9 cellular contexts compared by ENCODE assay signal in genomic region chr19:52638601-52639000, GRCh38. TPM values are rescaled to one million over a fixed set of nuclear protein-coding genes. Genes with fewer than 3 reads are reported as not detected.
DNase-seq lines count a peak whose midpoint lies in the region; ATAC-seq and TF ChIP-seq lines count a peak whose summit lies in the region.
"Had no signal": no experiment of that assay in that cellular context is flagged by ENCODE, and none has a peak within 500 bp of the region (broad histone marks: within the 10 kb centered on the region; RNA-seq: fewer than 3 reads in every experiment).

No MANE protein-coding gene starts in this region.

- H3K27me3 ChIP-seq in BLaER1 treated with 17β-estradiol and CSF1 and Interleukin-3, amounts not matched to agents 10 nM and 100 nM, result no peaks in the 10 kb centered on the region
- no peaks in the 10 kb centered on the region for H3K27me3 ChIP-seq in lower lobe of right lung (ENCODE audit: low read depth)
- no peaks in the 10 kb centered on the region for H3K27me3 ChIP-seq in tibial artery

- peak; percentile 12 for ATAC-seq in GM19397 (IDR thresholded peaks at IDR 0.05; ENCODE audit: unreplicated experiment)
- peak in 1 of 2 donors; percentile 20 for ATAC-seq in lower lobe of right lung
- no peak for ATAC-seq in HG02623 (IDR thresholded peaks at IDR 0.05; ENCODE audit: unreplicated experiment)
- no peak for ATAC-seq in GM19324 (IDR thresholded peaks at IDR 0.05; ENCODE audit: low FRiP score, unreplicated experiment)

- peaks cover 0 to 4% (median 0%) of the 10 kb centered on the region in 11 experiments; a peak in 3 of 22 replicates for H4K20me1 ChIP-seq in BLaER1 treated with 17β-estradiol and CSF1 and Interleukin-3, amounts not matched to agents 10 nM and 100 nM

- DNase-seq in NCI-H69 (lab: John Stamatoyannopoulos, UW) (peak; percentile 77), coronary artery (ENCODE audit: low spot score) (no peak), lower lobe of right lung (peak; percentile 54), tibial artery (peak in 1 of 2 donors; percentile 20)

- H3K4me3 ChIP-seq in BLaER1 treated with 17β-estradiol and CSF1 and Interleukin-3, amounts not matched to agents 10 nM and 100 nM, result peak overlapping the region; percentile 67 to 84 (median 77)
- H3K4me3 ChIP-seq in coronary artery, result peak overlapping the region; percentile 73
- H3K4me3 ChIP-seq in lower lobe of right lung, result peak overlapping the region; percentile 85
- peak overlapping the region; percentile 67 to 80 for H3K4me3 ChIP-seq in tibial artery

- H3K9ac ChIP-seq in BLaER1 treated with 17β-estradiol and CSF1 and Interleukin-3, amounts not matched to agents 10 nM and 100 nM, result peak overlapping the region; percentile 46 to 94 (median 88); a peak in 21 of 22 replicates

- 0 out of 22 replicates have a peak, but pooled peaks cover 0 to 7% (median 0%) of the 10 kb centered on the region in 11 experiments for H3K9me3 ChIP-seq in BLaER1 treated with 17β-estradiol and CSF1 and Interleukin-3, amounts not matched to agents 10 nM and 100 nM (replicated peaks in 1 of 11)
- no peaks in the 10 kb centered on the region for H3K9me3 ChIP-seq in lower lobe of right lung
- no peaks in the 10 kb centered on the region for H3K9me3 ChIP-seq in tibial artery

- intact Hi-C loops in lower lobe of right lung (cut with DNase I) (no loop called here), tibial artery (cut with DNase I; ENCODE audit: low total_unique reads) (loop anchor here (5.0 kb wide), 1 partner anchor 36 kb away; no protein-coding TSS in a partner anchor)

- peak overlapping the region in 1 of 11 experiments; percentile 40; a peak in 1 of 22 replicates for H3K27ac ChIP-seq in BLaER1 treated with 17β-estradiol and CSF1 and Interleukin-3, amounts not matched to agents 10 nM and 100 nM
- H3K27ac ChIP-seq in coronary artery (peak overlapping the region; percentile 36 to 84), lower lobe of right lung (peak overlapping the region; percentile 88), tibial artery (peak overlapping the region; percentile 85 to 93)
- H3K27ac ChIP-seq: KMS-11 had no signal

- peaks cover 17 to 27% (median 20%) of the 10 kb centered on the region in 11 experiments for H3K36me3 ChIP-seq in BLaER1 treated with 17β-estradiol and CSF1 and Interleukin-3, amounts not matched to agents 10 nM and 100 nM
- H3K36me3 ChIP-seq in lower lobe of right lung (peaks cover 8% of the 10 kb centered on the region), tibial artery (peaks cover 6 to 8% (median 6%) of the 10 kb centered on the region in 3 donors)

- peak overlapping the region; percentile 90 to 98 (median 92) for H3K4me2 ChIP-seq in BLaER1 treated with 17β-estradiol and CSF1 and Interleukin-3, amounts not matched to agents 10 nM and 100 nM
- H3K4me2 ChIP-seq: KMS-11 had no signal

- TF ChIP-seq CTCF in coronary artery (IDR thresholded peaks at IDR 0.05) (no peak), lower lobe of right lung (IDR thresholded peaks at IDR 0.05) (no peak), tibial artery (IDR thresholded peaks at IDR 0.05) (no peak)

- H3K4me1 ChIP-seq in BLaER1 treated with 17β-estradiol and CSF1 and Interleukin-3, amounts not matched to agents 10 nM and 100 nM, result peaks cover 16 to 27% (median 22%) of the 10 kb centered on the region in 10 experiments
- H3K4me1 ChIP-seq in lower lobe of right lung (peaks cover 13% of the 10 kb centered on the region), tibial artery (peaks cover 0 to 21% (median 9%) of the 10 kb centered on the region in 4 donors)

RNA-seq across cellular contexts. Expression of gene ZNF83, which starts 0.4 kb away (rescaled TPM):
- total RNA-seq in lower lobe of right lung, result 47.9 TPM
